ENCODE assay signal across 8 cellular contexts in the genomic region with DNA sequence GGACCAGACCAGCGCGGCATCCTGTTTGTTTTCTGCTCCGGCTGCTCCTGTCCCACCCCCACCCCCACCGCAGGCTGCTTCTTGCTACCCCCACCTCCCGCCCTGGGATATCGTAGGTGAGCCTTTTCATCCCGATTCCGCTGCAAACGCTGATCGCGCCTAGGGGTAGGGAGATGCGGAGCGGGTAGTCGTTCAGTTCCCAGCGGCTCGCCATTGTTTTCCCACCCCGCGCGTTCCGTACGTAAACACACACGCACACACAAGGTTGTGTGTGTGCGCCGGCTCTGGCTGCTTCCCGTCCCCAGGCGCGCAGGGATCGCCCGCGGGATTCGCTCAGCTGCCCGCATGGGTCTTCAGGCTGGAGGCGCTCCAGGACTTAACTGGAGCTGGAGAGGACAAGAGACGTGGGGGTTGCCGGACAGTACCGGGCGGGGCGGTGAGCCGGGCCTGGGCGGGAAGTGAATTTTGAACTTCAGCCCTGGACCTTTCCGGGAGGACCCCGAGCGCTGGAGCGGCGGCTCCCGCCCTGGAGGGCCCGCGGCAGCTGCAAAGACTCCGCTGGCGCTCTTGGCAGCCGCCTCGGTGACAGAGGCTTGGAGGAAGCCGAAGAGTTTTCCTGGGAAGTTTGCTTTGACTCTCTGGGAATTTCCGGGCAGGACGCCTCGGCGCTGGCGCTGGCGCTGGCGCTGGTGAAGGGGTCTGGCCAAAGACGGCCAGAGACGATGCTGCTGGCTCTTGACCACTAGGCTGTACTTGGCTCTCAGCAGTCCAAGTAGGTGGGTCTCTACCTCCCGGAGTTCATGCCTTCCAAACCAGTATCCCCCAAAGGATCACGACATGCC. TPM values are rescaled to one million over a fixed set of nuclear protein-coding genes. Genes with fewer than 3 reads are reported as not detected.
DNase-seq lines count a peak whose midpoint lies in the region; ATAC-seq and TF ChIP-seq lines count a peak whose summit lies in the region.

No MANE protein-coding gene starts in this region.

- H3K4me1 ChIP-seq in skeletal muscle satellite cell (ENCODE audit: control insufficient read depth, insufficient read depth, low read length) = peaks cover 17% of the 10 kb centered on the region

- H3K36me3 ChIP-seq in kidney epithelial cell (ENCODE audit: control insufficient read depth, insufficient read depth, low read length) = no peaks in the 10 kb centered on the region
- no peaks in the 10 kb centered on the region for H3K36me3 ChIP-seq in skeletal muscle satellite cell (ENCODE audit: insufficient read depth, low read length)

- ATAC-seq in HG03139 (IDR thresholded peaks at IDR 0.05; ENCODE audit: unreplicated experiment) (no peak), GM19324 (IDR thresholded peaks at IDR 0.05; ENCODE audit: low FRiP score, unreplicated experiment) (no peak)

- H3K4me3 ChIP-seq in choroid plexus epithelial cell (ENCODE audit: low read depth, low read length) (peak overlapping the region; percentile 72), kidney epithelial cell (ENCODE audit: low read depth, low read length) (peak overlapping the region; percentile 76), skeletal muscle satellite cell (ENCODE audit: low read length) (peak overlapping the region; percentile 96)

- H3K9ac ChIP-seq in skeletal muscle satellite cell (ENCODE audit: low read depth, low read length) = peak overlapping the region; percentile 72

- DNase-seq in SHP77 (lab: John Stamatoyannopoulos, UW) (peak; percentile 26 to 69), SHP77 treated with DMSO at 0.1 percent for 48 hours (lab: John Stamatoyannopoulos, UW) (no peak), NCI-H69 (lab: John Stamatoyannopoulos, UW) (peak; percentile 75), choroid plexus epithelial cell (ENCODE audit: low read depth) (peak; percentile 61), kidney epithelial cell (ENCODE audit: low read depth) (no peak)

- no peaks in the 10 kb centered on the region for H3K9me3 ChIP-seq in skeletal muscle satellite cell (replicated peaks; ENCODE audit: low read length)

- H3K4me2 ChIP-seq in skeletal muscle satellite cell (ENCODE audit: low read length) = peak overlapping the region; percentile 91

- no peak for TF ChIP-seq CTCF in choroid plexus epithelial cell (conservative IDR thresholded peaks at IDR 0.05; ENCODE audit: low read depth, low read length)
- TF ChIP-seq CTCF in kidney epithelial cell (IDR thresholded peaks at IDR 0.05; ENCODE audit: insufficient read depth, low read length, poor library complexity, severe bottlenecking) = peak; percentile 4

- H3K27me3 ChIP-seq in kidney epithelial cell (ENCODE audit: control insufficient read depth, insufficient read depth, low read length) (peaks cover 2% of the 10 kb centered on the region), skeletal muscle satellite cell (ENCODE audit: control insufficient read depth, insufficient read depth, low read length) (peaks cover 4% of the 10 kb centered on the region)

RNA-seq across cellular contexts. Expression of gene SOX13, which starts 1.6 kb away (rescaled TPM):
- 8.2 and 9.8 TPM in 2 replicates for total RNA-seq in kidney epithelial cell
- 8.1 and 12.0 TPM in 2 replicates for total RNA-seq in skeletal muscle satellite cell (2012; rRNA removed)

Comparison
In these comparisons a context has a peak if more than half of its experiments do, and no peak if none do; other contexts are left out.
1. DNase-seq: peak in SHP77 (2 of 2), NCI-H69 (single experiment) and choroid plexus epithelial cell (single experiment); none in SHP77 treated with DMSO at 0.1 percent for 48 hours (single experiment) and kidney epithelial cell (single experiment).
2. Peak in every context shown above with its lines, with median percentiles within 50 percentile points of each other: H3K4me3 ChIP-seq.